In genomic region chr13:76886292-76887061, GRCh38 we compare ENCODE assay signal across 8 cellular contexts. TPM values are rescaled to one million over a fixed set of nuclear protein-coding genes. Genes with fewer than 3 reads are reported as not detected.
DNase-seq lines count a peak whose midpoint lies in the region; FAIRE-seq and TF ChIP-seq lines count a peak whose summit lies in the region.

Gene KCTD12, minus strand, starts transcription at chr13:76886405. Its CDS starts 257 bp downstream, at chr13:76886148.

- H3K9me3 ChIP-seq in neutrophil (no peaks in the 10 kb centered on the region), subcutaneous abdominal adipose tissue (ENCODE audit: control insufficient read depth in 5 of 5, low read length in 5 of 5) (no peaks in the 10 kb centered on the region)

- H3K4me1 ChIP-seq in neutrophil (ENCODE audit: control insufficient read depth in 1 of 2, insufficient read depth in 1 of 2, low read depth in 1 of 2, low read length in 1 of 2), result peaks cover 42 to 45% of the 10 kb centered on the region in 2 experiments
- H3K4me1 ChIP-seq in subcutaneous abdominal adipose tissue (ENCODE audit: control insufficient read depth in 5 of 5, insufficient read depth in 5 of 5, low read length in 5 of 5), result peaks cover 1 to 52% (median 38%) of the 10 kb centered on the region in 5 donors

- BruUV-seq in Calu3 (replicated peaks; lab: Mats Ljungman, UMichigan), result no TSS peak

- H3K27ac Mint-ChIP-seq in Calu3 (ENCODE audit: unreplicated experiment), result peak within 1 kb of the TSS; percentile 47

- FAIRE-seq in HTR-8/SVneo (lab: Jason Lieb, UNC) (peak; percentile 77), frontal cortex (lab: Jason Lieb, UNC) (no peak)

- H3K27ac ChIP-seq in neutrophil, result peak within 1 kb of the TSS; percentile 93
- H3K27ac ChIP-seq in subcutaneous abdominal adipose tissue (ENCODE audit: low read depth, low read length), result peak within 1 kb of the TSS; percentile 83

- TF ChIP-seq CTCF in Calu3 (IDR thresholded peaks at IDR 0.05; ENCODE audit: unreplicated experiment) (no peak), GM20000 (IDR thresholded peaks at IDR 0.05; ENCODE audit: extremely low read depth, missing control alignments) (peak; percentile 53), neutrophil (IDR thresholded peaks at IDR 0.05) (peak; percentile 32)

- H3K27me3 Mint-ChIP-seq in Calu3 (ENCODE audit: unreplicated experiment), result no peaks in the 10 kb centered on the region

- H3K9me3 Mint-ChIP-seq in Calu3 (ENCODE audit: low read depth, unreplicated experiment), result no peaks in the 10 kb centered on the region

- H3K36me3 ChIP-seq in neutrophil (no peaks in the 10 kb centered on the region), subcutaneous abdominal adipose tissue (ENCODE audit: control insufficient read depth in 5 of 5, insufficient read depth in 5 of 5, low read length in 5 of 5) (peaks cover 0 to 3% (median 0%) of the 10 kb centered on the region in 5 donors)

- H3K4me3 ChIP-seq in neutrophil (ENCODE audit: low read depth in 1 of 2, low read length in 1 of 2) (peak within 1 kb of the TSS; percentile 78 to 85), subcutaneous abdominal adipose tissue (ENCODE audit: low read depth in 1 of 5, low read length in 5 of 5) (peak within 1 kb of the TSS; percentile 77 to 96 (median 93))

- CTCF ChIA-PET in Calu3 (lab: Charles Lee), result interaction anchor here (0.6 kb wide), 2 partner anchors 207 to 1337 kb away, joined by 3 to 11 read pairs; no protein-coding TSS in a partner anchor

- H3K9ac ChIP-seq in subcutaneous abdominal adipose tissue (ENCODE audit: low read length in 5 of 5), result peak within 1 kb of the TSS; percentile 38 to 79 (median 77)

- intact Hi-C loops in Calu3 (cut with micrococcal nuclease; ENCODE audit: unreplicated experiment), result no loop called here

- H3K4me3 Mint-ChIP-seq in Calu3 (ENCODE audit: low read depth, unreplicated experiment), result peak within 1 kb of the TSS; percentile 62

- H3K4me1 Mint-ChIP-seq in Calu3 (ENCODE audit: low read depth, unreplicated experiment), result no peaks in the 10 kb centered on the region

- peaks cover 41% of the 10 kb centered on the region for H3K27me3 ChIP-seq in neutrophil
- no peaks in the 10 kb centered on the region for H3K27me3 ChIP-seq in subcutaneous abdominal adipose tissue (ENCODE audit: control insufficient read depth in 5 of 5, insufficient read depth in 4 of 5, low read length in 5 of 5)

- peaks cover 18% of the 10 kb centered on the region for H3K36me3 Mint-ChIP-seq in Calu3 (ENCODE audit: insufficient read depth, unreplicated experiment)

- DNase-seq in Calu3, result peak; percentile 49
- DNase-seq in GM20000 (ENCODE audit: low spot score), result peak; percentile 88
- DNase-seq in HTR-8/SVneo (ENCODE audit: insufficient read length, low spot score), result peak; percentile 13
- peak; percentile 5 for DNase-seq in SHP77 treated with DMSO at 0.1 percent for 48 hours (lab: John Stamatoyannopoulos, UW)
- DNase-seq in activated naive CD4-positive, alpha-beta T cell treated with Interleukin-2 at 50 U/mL for 16 hours, result peak; percentile 74
- peak; percentile 60 to 69 for DNase-seq in frontal cortex (ENCODE audit: low spot score in 2 of 2)

RNA-seq across cellular contexts. Expression of gene KCTD12, which starts in this region (rescaled TPM):
- total RNA-seq in Calu3 (2022) (2.8 and 3.7 TPM in 2 replicates), frontal cortex (124 TPM)

Comparison
In these comparisons a context has a peak if more than half of its experiments do, and no peak if none do; other contexts are left out.
1. Peak in every context shown above with its lines: DNase-seq, H3K4me3 ChIP-seq and H3K27ac ChIP-seq.
2. RNA of gene KCTD12 (total RNA-seq): 124 TPM in frontal cortex (single experiment); 2.8 to 3.7 TPM in Calu3; every median in the first group is over 10 times any median in the second.
3. DNase-seq: peak in every context shown above with its lines; median percentile 88 in GM20000; 74 in activated naive CD4-positive, alpha-beta T cell treated with Interleukin-2 at 50 U/mL for 16 hours; 64 in frontal cortex; 49 in Calu3; 13 in HTR-8/SVneo; 5 in SHP77 treated with DMSO at 0.1 percent for 48 hours.